8 cellular contexts compared by ENCODE assay signal in genomic region chr4:39970559-39971270, GRCh38. TPM values are rescaled to one million over a fixed set of nuclear protein-coding genes. Genes with fewer than 3 reads are reported as not detected.
A peak's percentile ranks its signal among the peaks of the same experiment; 100 is the strongest.
DNase-seq lines count a peak whose midpoint lies in the region; ATAC-seq and TF ChIP-seq lines count a peak whose summit lies in the region.

No MANE protein-coding gene starts in this region.

- H3K36me3 ChIP-seq in GM06990 (ENCODE audit: control insufficient read depth, insufficient read depth, low read length): no peaks in the 10 kb centered on the region; the same call in 1 of the 2 replicates
- H3K36me3 ChIP-seq in HCT116 (ENCODE audit: control insufficient read depth in 1 of 2, insufficient read depth in 2 of 2, low read length in 2 of 2): peaks cover 16 to 30% of the 10 kb centered on the region in 2 experiments

- H3K4me3 ChIP-seq in GM06990 (replicated peaks; ENCODE audit: low read depth, low read length) (no peak overlapping the region; the same call in 1 of the 2 replicates), HCT116 (replicated peaks in 1 of 2; ENCODE audit: low read depth in 1 of 2, low read length in 2 of 2) (no peak overlapping the region)

- RAD21 ChIA-PET in HCT116 (lab: Charles Lee; ENCODE audit: low non-redundant PET in 1 of 2, low total read pairs in 2 of 2, uncharacterized antibody in 2 of 2, unreplicated experiment in 2 of 2): no interaction called here

- peak; percentile 33 for DNase-seq in GM06990 (ENCODE audit: extremely low read depth, insufficient read length)
- peak; percentile 36 for DNase-seq in HCT116 (ENCODE audit: low read depth, low spot score)
- DNase-seq in RWPE1 (ENCODE audit: low spot score): no peak
- DNase-seq in left colon: no peak
- DNase-seq in dermis blood vessel endothelial cell: no peak
- no peak for DNase-seq in hypothalamus (lab: John Stamatoyannopoulos, UW)
- no peak for DNase-seq in NCI-H2227 (lab: John Stamatoyannopoulos, UW; ENCODE audit: unreplicated experiment)
- DNase-seq in D341Med (ENCODE audit: low spot score): no peak

- no peak overlapping the region for H3K9ac ChIP-seq in HCT116 (ENCODE audit: low read length)

- TF ChIP-seq CTCF in GM06990 (IDR thresholded peaks at IDR 0.05; ENCODE audit: insufficient read depth, low read length, poor library complexity, severe bottlenecking): no peak
- TF ChIP-seq CTCF in HCT116 (IDR thresholded peaks at IDR 0.05 in 2 of 3, conservative IDR thresholded peaks at IDR 0.05 in 1 of 3; ENCODE audit: borderline replicate concordance in 1 of 3, insufficient read depth in 1 of 3, low read depth in 2 of 3, low read length in 2 of 3): no peak
- no peak for TF ChIP-seq CTCF in RWPE1 (conservative IDR thresholded peaks at IDR 0.05; ENCODE audit: low read depth)

- H4K20me1 ChIP-seq in HCT116 (ENCODE audit: insufficient read depth): peaks cover 25% of the 10 kb centered on the region; the same call in 1 of the 2 replicates

- no peak for TF ChIP-seq POLR2A in HCT116 (IDR thresholded peaks at IDR 0.05; ENCODE audit: borderline replicate concordance, extremely low read depth, insufficient read depth, insufficient read length)

- CTCF ChIA-PET in HCT116 (lab: Charles Lee): no interaction called here
- CTCF ChIA-PET in RWPE1 (lab: Yijun Ruan, JAX): interaction anchor here (0.5 kb wide), 1 partner anchor 312 kb away, joined by 4 read pairs; no protein-coding TSS in a partner anchor

- TF ChIP-seq RAD21 in HCT116 (IDR thresholded peaks at IDR 0.05; ENCODE audit: low read depth): no peak

- H3K79me2 ChIP-seq in HCT116 (ENCODE audit: insufficient read depth, low read length): peaks cover 99% of the 10 kb centered on the region

- BruUV-seq in HCT116 (replicated peaks; lab: Mats Ljungman, UMichigan): no TSS peak

- H2AFZ ChIP-seq in HCT116 (ENCODE audit: low read depth, low read length, poor library complexity, severe bottlenecking): no peak overlapping the region

- POLR2A ChIA-PET in HCT116 (lab: Charles Lee): interaction anchor here (0.7 kb wide), 1 partner anchor 159 kb away, joined by 3 read pairs; no protein-coding TSS in a partner anchor
- POLR2A ChIA-PET in RWPE1 (lab: Yijun Ruan, JAX; ENCODE audit: low non-redundant PET): interaction anchor here (0.7 to 1.0 kb wide), 2 partner anchors 273 to 332 kb away, joined by 3 read pairs; partner anchors contain the start of genes SMIM14 and UBE2K

- intact Hi-C loops in HCT116 (cut with micrococcal nuclease) (no loop called here), left colon (cut with DNase I, micrococcal nuclease) (loop anchor here in 1 of 2 donors (10.0 kb wide), 2 partner anchors 276 to 496 kb away; partner anchors contain the start of gene UBE2K)

- no peaks in the 10 kb centered on the region for H3K9me3 ChIP-seq in HCT116 (ENCODE audit: control insufficient read depth in 1 of 2, insufficient read depth in 1 of 2, low read depth in 1 of 2, low read length in 2 of 2)

- peaks cover 3 to 34% of the 10 kb centered on the region in 2 experiments; a peak in 3 of 4 replicates for H3K4me1 ChIP-seq in HCT116 (ENCODE audit: control insufficient read depth in 1 of 2, insufficient read depth in 2 of 2, low read length in 2 of 2)

- H3K27me3 ChIP-seq in GM06990 (replicated peaks; ENCODE audit: control insufficient read depth, insufficient read depth, low read length): no peaks in the 10 kb centered on the region
- no peaks in the 10 kb centered on the region for H3K27me3 ChIP-seq in HCT116 (ENCODE audit: insufficient read depth, low read length)

- H3K9me2 ChIP-seq in HCT116 (ENCODE audit: insufficient read depth): no peaks in the 10 kb centered on the region

- peak overlapping the region; percentile 12; the same call in 1 of the 2 replicates for H3K27ac ChIP-seq in HCT116 (ENCODE audit: low read depth, low read length)
- peak overlapping the region; percentile 62 for H3K27ac ChIP-seq in RWPE1

- ATAC-seq in HCT116: peak; percentile 74
- peak; percentile 28 for ATAC-seq in left colon

- H3K4me2 ChIP-seq in HCT116 (ENCODE audit: low read length): peak overlapping the region; percentile 7

TF ChIP-seq in HCT116, 20 proteins besides CTCF, POLR2A, EP300 and RAD21:
- TF ChIP-seq EZH2phosphoT487 (IDR thresholded peaks at IDR 0.05; ENCODE audit: borderline replicate concordance): no peak
- no peak for TF ChIP-seq SRF (IDR thresholded peaks at IDR 0.05; ENCODE audit: low read depth)
- TF ChIP-seq ELF1 (IDR thresholded peaks at IDR 0.05; ENCODE audit: borderline replicate concordance, low read depth): no peak
- TF ChIP-seq YY1 (IDR thresholded peaks at IDR 0.05; ENCODE audit: extremely low read depth, insufficient replicate concordance, low read depth, low read length): no peak
- no peak for TF ChIP-seq TCF7L2 (IDR thresholded peaks at IDR 0.05; ENCODE audit: borderline replicate concordance, extremely low read depth, insufficient read depth, insufficient read length)
- TF ChIP-seq POLR2AphosphoS5 (IDR thresholded peaks at IDR 0.05; ENCODE audit: low read depth, low read length): no peak
- TF ChIP-seq ATF3 (IDR thresholded peaks at IDR 0.05): no peak
- TF ChIP-seq JUND (IDR thresholded peaks at IDR 0.05): no peak
- no peak for TF ChIP-seq ZFX (IDR thresholded peaks at IDR 0.05)
- TF ChIP-seq SP1 (IDR thresholded peaks at IDR 0.05; ENCODE audit: low read depth): no peak
- TF ChIP-seq FOSL1 (IDR thresholded peaks at IDR 0.05; ENCODE audit: low read depth): no peak
- TF ChIP-seq ZNF274 (IDR thresholded peaks at IDR 0.05; ENCODE audit: low read depth, low read length): no peak
- no peak for TF ChIP-seq EZH2 (IDR thresholded peaks at IDR 0.05)
TF ChIP-seq in HCT116: peak in this region for 0.

RNA-seq across cellular contexts. Expression of gene PDS5A, which starts 7.0 kb away (rescaled TPM):
- total RNA-seq in HCT116 (2021; ENCODE audit: unreplicated experiment) (98.3 TPM), left colon (10 to 100 TPM; 56.3 to 59.8 TPM), dermis blood vessel endothelial cell (74.7 and 107 TPM in 2 replicates)
- 23.9 and 32.0 TPM in 2 replicates for polyA plus RNA-seq in HCT116 (2012)

Comparison
In these comparisons a context has a peak if more than half of its experiments do, and no peak if none do; other contexts are left out.
1. DNase-seq: peak in GM06990 (single experiment) and HCT116 (single experiment); none in RWPE1 (single experiment), left colon (0 of 2), dermis blood vessel endothelial cell (single experiment), hypothalamus (0 of 51), NCI-H2227 (single experiment) and D341Med (single experiment).